Comparison of ENCODE assay signal across 8 cellular contexts in the genomic region with DNA sequence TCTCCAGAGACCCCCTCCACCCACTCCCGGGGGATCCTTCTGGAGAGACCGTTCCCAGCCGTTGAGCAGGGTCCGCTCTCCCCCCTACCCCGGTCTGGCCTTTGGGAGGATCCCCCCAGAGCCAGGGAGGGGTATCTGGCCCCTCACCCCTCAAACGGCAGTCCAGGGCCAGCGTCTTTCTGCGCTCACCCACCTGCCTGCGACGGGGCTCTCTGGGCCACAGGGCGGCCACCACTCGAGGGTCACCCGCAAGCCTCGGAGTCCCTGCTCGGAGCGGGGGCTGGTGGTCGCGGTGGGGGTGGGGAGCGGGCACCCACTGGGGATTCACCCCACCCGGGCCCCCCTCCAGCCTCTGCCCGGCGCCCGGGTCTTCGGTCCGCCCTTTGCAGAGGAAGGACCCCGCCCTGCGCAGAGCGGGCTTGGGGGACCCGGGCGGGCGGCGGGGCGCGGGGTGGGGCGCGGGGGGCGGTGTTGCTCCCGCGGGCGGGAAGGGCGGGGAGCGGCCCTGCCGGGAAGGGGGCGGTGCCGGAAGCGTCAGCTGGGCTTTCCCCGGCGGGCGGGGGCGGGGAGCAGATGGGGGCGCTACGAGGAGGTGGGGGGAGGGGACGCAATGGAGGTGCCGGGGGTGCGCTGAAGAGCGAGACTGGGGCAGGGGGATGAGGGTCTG. TPM values are rescaled to one million over a fixed set of nuclear protein-coding genes. Genes with fewer than 3 reads are reported as not detected.
DNase-seq lines count a peak whose midpoint lies in the region; ATAC-seq, FAIRE-seq and TF ChIP-seq lines count a peak whose summit lies in the region.

No MANE protein-coding gene starts in this region.

- no peaks in the 10 kb centered on the region for H3K9me3 Mint-ChIP-seq in endothelial cell (ENCODE audit: unreplicated experiment)
- H3K9me3 Mint-ChIP-seq in stimulated activated effector memory CD8-positive, alpha-beta T cell treated with anti-CD3 and anti-CD28 coated beads, Interleukin-12 subunit alpha, Interleukin-12 subunit beta, amount 100 ng/mL, for 72 hours: no peaks in the 10 kb centered on the region

- H3K4me3 Mint-ChIP-seq in endothelial cell (ENCODE audit: unreplicated experiment): no peak overlapping the region
- H3K4me3 Mint-ChIP-seq in stimulated activated effector memory CD8-positive, alpha-beta T cell treated with anti-CD3 and anti-CD28 coated beads, Interleukin-12 subunit alpha, Interleukin-12 subunit beta, amount 100 ng/mL, for 72 hours: peak overlapping the region; percentile 68

- H3K27ac Mint-ChIP-seq in endothelial cell (ENCODE audit: unreplicated experiment): no peak overlapping the region
- H3K27ac Mint-ChIP-seq in stimulated activated effector memory CD8-positive, alpha-beta T cell treated with anti-CD3 and anti-CD28 coated beads, Interleukin-12 subunit alpha, Interleukin-12 subunit beta, amount 100 ng/mL, for 72 hours: peak overlapping the region; percentile 79

- no peaks in the 10 kb centered on the region for H3K36me3 Mint-ChIP-seq in endothelial cell (ENCODE audit: low read depth, unreplicated experiment)
- peaks cover 8% of the 10 kb centered on the region for H3K36me3 Mint-ChIP-seq in stimulated activated effector memory CD8-positive, alpha-beta T cell treated with anti-CD3 and anti-CD28 coated beads, Interleukin-12 subunit alpha, Interleukin-12 subunit beta, amount 100 ng/mL, for 72 hours

- TF ChIP-seq CTCF in endothelial cell (IDR thresholded peaks at IDR 0.05; ENCODE audit: unreplicated experiment): no peak

- DNase-seq in COLO668 (lab: John Stamatoyannopoulos, UW; ENCODE audit: unreplicated experiment): peak; percentile 59
- peak; percentile 49 for DNase-seq in NCI-H1694 (lab: John Stamatoyannopoulos, UW)
- peak; percentile 61 to 88 for DNase-seq in activated CD8-positive, alpha-beta memory T cell treated with anti-CD3 and anti-CD28 coated beads for 1 hour (ENCODE audit: extremely low read depth in 1 of 2, low read depth in 1 of 2)
- peak; percentile 63 for DNase-seq in endothelial cell (ENCODE audit: low spot score)
- DNase-seq in mucosa of gallbladder (ENCODE audit: low spot score): peak; percentile 61
- DNase-seq in stimulated activated effector memory CD8-positive, alpha-beta T cell treated with anti-CD3 and anti-CD28 coated beads, Interleukin-12 subunit alpha, Interleukin-12 subunit beta, amount 100 ng/mL, for 72 hours (ENCODE audit: low spot score in 2 of 2): peak; percentile 81 to 91
- DNase-seq in H54 (ENCODE audit: insufficient read length, low spot score): no peak
- DNase-seq in cortex of kidney (lab: John Stamatoyannopoulos, UW): no peak

- peak; percentile 8 for ATAC-seq in stimulated activated effector memory CD8-positive, alpha-beta T cell treated with anti-CD3 and anti-CD28 coated beads, Interleukin-12 subunit alpha, Interleukin-12 subunit beta, amount 100 ng/mL, for 72 hours

- TF ChIP-seq POLR2A in H54 (IDR thresholded peaks at IDR 0.05; ENCODE audit: low read depth, low read length): no peak

- H3K27me3 Mint-ChIP-seq in endothelial cell (ENCODE audit: unreplicated experiment): peaks cover 6% of the 10 kb centered on the region

- no peak for FAIRE-seq in H54 (lab: Jason Lieb, UNC)

- peaks cover 43% of the 10 kb centered on the region for H3K4me1 Mint-ChIP-seq in endothelial cell (ENCODE audit: unreplicated experiment)
- H3K4me1 Mint-ChIP-seq in stimulated activated effector memory CD8-positive, alpha-beta T cell treated with anti-CD3 and anti-CD28 coated beads, Interleukin-12 subunit alpha, Interleukin-12 subunit beta, amount 100 ng/mL, for 72 hours: peaks cover 40% of the 10 kb centered on the region

RNA-seq across cellular contexts. Expression of a gene that starts 16.6 kb away (rescaled TPM):
- total RNA-seq in endothelial cell (ENCODE audit: unreplicated experiment) (207 TPM), mucosa of gallbladder (56.6 TPM)

RNA-seq across cellular contexts. Expression of a gene that starts 16.8 kb away (rescaled TPM):
- total RNA-seq in endothelial cell (ENCODE audit: unreplicated experiment) (23.2 TPM), mucosa of gallbladder (36.7 TPM)

RNA-seq across cellular contexts. Expression of a gene that starts 25.5 kb away (rescaled TPM):
- total RNA-seq in endothelial cell (ENCODE audit: unreplicated experiment) (112 TPM), mucosa of gallbladder (63.2 TPM)

Comparison
In these comparisons a context has a peak if more than half of its experiments do, and no peak if none do; other contexts are left out.
1. DNase-seq: peak in COLO668 (single experiment), NCI-H1694 (single experiment), activated CD8-positive, alpha-beta memory T cell treated with anti-CD3 and anti-CD28 coated beads for 1 hour (2 of 2), endothelial cell (single experiment), mucosa of gallbladder (single experiment) and stimulated activated effector memory CD8-positive, alpha-beta T cell treated with anti-CD3 and anti-CD28 coated beads, Interleukin-12 subunit alpha, Interleukin-12 subunit beta, amount 100 ng/mL, for 72 hours (2 of 2); none in H54 (single experiment) and cortex of kidney (single experiment).